10 cellular contexts compared by ENCODE assay signal in the genomic region with DNA sequence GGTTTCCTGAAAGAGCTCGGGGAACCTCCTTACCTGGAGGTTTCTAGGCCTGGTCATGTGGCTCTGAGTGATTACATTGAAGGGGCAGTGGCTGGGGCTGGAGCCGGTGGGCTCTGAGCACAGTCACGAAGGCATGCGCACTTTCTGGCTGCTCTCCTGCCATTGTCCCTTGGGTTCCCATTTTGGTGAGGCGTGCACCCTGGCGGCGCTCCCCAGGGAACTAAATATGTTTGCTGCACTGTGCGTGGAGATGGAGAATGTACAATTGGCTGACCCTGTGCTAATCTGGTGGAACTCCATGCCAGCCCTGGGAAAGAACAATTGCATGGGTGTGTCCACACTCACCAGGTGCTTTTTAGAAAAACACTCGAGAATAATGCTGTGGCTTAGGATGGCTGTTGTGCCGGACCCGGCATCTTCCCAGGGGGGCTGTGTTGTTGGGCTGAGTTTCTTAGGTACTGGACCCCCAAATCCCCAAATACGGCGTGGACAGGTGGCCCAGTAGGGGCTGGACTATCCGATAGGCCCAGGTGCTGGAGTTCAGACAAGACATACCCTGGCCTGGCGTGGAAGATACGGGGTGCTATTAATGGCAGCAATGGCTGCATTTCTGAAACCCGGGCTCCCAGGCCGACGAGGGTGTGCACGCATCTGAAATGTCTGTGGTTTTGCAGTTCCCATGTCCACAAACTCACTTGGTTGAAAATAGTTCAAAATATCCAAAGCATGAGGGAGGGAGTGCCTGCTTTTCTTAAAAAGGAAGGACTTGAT.
DNase-seq lines count a peak whose midpoint lies in the region; TF ChIP-seq lines count a peak whose summit lies in the region.
"Had no signal": no experiment of that assay in that cellular context is flagged by ENCODE, and none has a peak within 500 bp of the region (broad histone marks: within the 10 kb centered on the region; RNA-seq: fewer than 3 reads in every experiment).

No MANE protein-coding gene starts in this region.

- no peak for TF ChIP-seq CTCF in suprapubic skin (IDR thresholded peaks at IDR 0.05)

- no peaks in the 10 kb centered on the region for H3K27me3 ChIP-seq in suprapubic skin

- no peak for TF ChIP-seq POLR2A in suprapubic skin (IDR thresholded peaks at IDR 0.05)

- peaks cover 45% of the 10 kb centered on the region for H3K4me1 Mint-ChIP-seq in T-helper 2 cell treated with Interferon-gamma antibody and Interleukin-4, amounts not matched to agents 5 μg/mL and 100 μg/mL, for 36 hours (ENCODE audit: low read depth)
- peaks cover 55% of the 10 kb centered on the region for H3K4me1 Mint-ChIP-seq in activated T-helper 1 cell treated with anti-CD3 and anti-CD28 coated beads, Interleukin-12 subunit alpha, Interleukin-12 subunit beta, Interleukin-2, Interleukin-4 antibody, amounts not matched to agents 30 ng/mL and 10 ng/mL and 1 ng/mL, durations not matched to agents 14 hours and 24 hours and 36 hours (ENCODE audit: low read depth)

- intact Hi-C loops in activated T-helper 1 cell treated with anti-CD3 and anti-CD28 coated beads, Interleukin-12 subunit alpha, Interleukin-12 subunit beta, Interleukin-2, Interleukin-4 antibody, amounts not matched to agents 30 ng/mL and 10 ng/mL and 1 ng/mL, durations not matched to agents 14 hours and 24 hours and 36 hours (cut with micrococcal nuclease), result loop anchor here (5.0 kb wide), 1 partner anchor 296 kb away; no protein-coding TSS in a partner anchor

- H3K4me1 ChIP-seq in suprapubic skin, result peaks cover 78% of the 10 kb centered on the region

- H3K9me3 ChIP-seq in suprapubic skin, result no peaks in the 10 kb centered on the region

- 41% methylated on average over 16 of the region's 20 CpGs for WGBS in suprapubic skin

- peak overlapping the region; percentile 86 for H3K4me3 ChIP-seq in suprapubic skin

- peak overlapping the region; percentile 97 for H3K27ac ChIP-seq in suprapubic skin

- DNase-seq in T-helper 2 cell treated with Interferon-gamma antibody and Interleukin-4, amounts not matched to agents 5 μg/mL and 100 μg/mL, for 36 hours (ENCODE audit: low spot score), result no peak
- DNase-seq in T-helper 2 cell (no peak), iris pigment epithelial cell (ENCODE audit: low read depth) (peak; percentile 73), suprapubic skin (ENCODE audit: low spot score in 2 of 2) (peak in 1 of 2 donors; percentile 56), NOMO-1 treated with dmso at 0.1 percent for 144 hours (lab: John Stamatoyannopoulos, UW; ENCODE audit: unreplicated experiment) (no peak), SKM-1 treated with dmso at 0.1 percent for 144 hours (lab: John Stamatoyannopoulos, UW; ENCODE audit: unreplicated experiment) (no peak), HCEC 1CT (no peak)
- no peak for DNase-seq in activated T-helper 1 cell treated with anti-CD3 and anti-CD28 coated beads, Interleukin-12 subunit alpha, Interleukin-12 subunit beta, Interleukin-2, Interleukin-4 antibody, amounts not matched to agents 30 ng/mL and 10 ng/mL and 1 ng/mL, durations not matched to agents 14 hours and 24 hours and 36 hours (ENCODE audit: low spot score)
- DNase-seq: AML-193, NCI-H1694 had no signal

- no peak overlapping the region for H3K27ac Mint-ChIP-seq in T-helper 2 cell treated with Interferon-gamma antibody and Interleukin-4, amounts not matched to agents 5 μg/mL and 100 μg/mL, for 36 hours
- H3K27ac Mint-ChIP-seq in activated T-helper 1 cell treated with anti-CD3 and anti-CD28 coated beads, Interleukin-12 subunit alpha, Interleukin-12 subunit beta, Interleukin-2, Interleukin-4 antibody, amounts not matched to agents 30 ng/mL and 10 ng/mL and 1 ng/mL, durations not matched to agents 14 hours and 24 hours and 36 hours, result peak overlapping the region; percentile 25

- TF ChIP-seq EP300 in suprapubic skin (IDR thresholded peaks at IDR 0.05), result no peak

- no peaks in the 10 kb centered on the region for H3K36me3 ChIP-seq in suprapubic skin

- peak overlapping the region; percentile 84 for H3K4me3 Mint-ChIP-seq in T-helper 2 cell treated with Interferon-gamma antibody and Interleukin-4, amounts not matched to agents 5 μg/mL and 100 μg/mL, for 36 hours
- H3K4me3 Mint-ChIP-seq in activated T-helper 1 cell treated with anti-CD3 and anti-CD28 coated beads, Interleukin-12 subunit alpha, Interleukin-12 subunit beta, Interleukin-2, Interleukin-4 antibody, amounts not matched to agents 30 ng/mL and 10 ng/mL and 1 ng/mL, durations not matched to agents 14 hours and 24 hours and 36 hours, result peak overlapping the region; percentile 42

- no peaks in the 10 kb centered on the region for H3K27me3 Mint-ChIP-seq in T-helper 2 cell treated with Interferon-gamma antibody and Interleukin-4, amounts not matched to agents 5 μg/mL and 100 μg/mL, for 36 hours (ENCODE audit: low read depth)
- no peaks in the 10 kb centered on the region for H3K27me3 Mint-ChIP-seq in activated T-helper 1 cell treated with anti-CD3 and anti-CD28 coated beads, Interleukin-12 subunit alpha, Interleukin-12 subunit beta, Interleukin-2, Interleukin-4 antibody, amounts not matched to agents 30 ng/mL and 10 ng/mL and 1 ng/mL, durations not matched to agents 14 hours and 24 hours and 36 hours (ENCODE audit: insufficient read depth)

- peaks cover 20% of the 10 kb centered on the region for H3K36me3 Mint-ChIP-seq in T-helper 2 cell treated with Interferon-gamma antibody and Interleukin-4, amounts not matched to agents 5 μg/mL and 100 μg/mL, for 36 hours (ENCODE audit: low read depth)
- peaks cover 6% of the 10 kb centered on the region for H3K36me3 Mint-ChIP-seq in activated T-helper 1 cell treated with anti-CD3 and anti-CD28 coated beads, Interleukin-12 subunit alpha, Interleukin-12 subunit beta, Interleukin-2, Interleukin-4 antibody, amounts not matched to agents 30 ng/mL and 10 ng/mL and 1 ng/mL, durations not matched to agents 14 hours and 24 hours and 36 hours (ENCODE audit: low read depth)

- H3K9me3 Mint-ChIP-seq in T-helper 2 cell treated with Interferon-gamma antibody and Interleukin-4, amounts not matched to agents 5 μg/mL and 100 μg/mL, for 36 hours, result no peaks in the 10 kb centered on the region
- H3K9me3 Mint-ChIP-seq in activated T-helper 1 cell treated with anti-CD3 and anti-CD28 coated beads, Interleukin-12 subunit alpha, Interleukin-12 subunit beta, Interleukin-2, Interleukin-4 antibody, amounts not matched to agents 30 ng/mL and 10 ng/mL and 1 ng/mL, durations not matched to agents 14 hours and 24 hours and 36 hours, result no peaks in the 10 kb centered on the region
